10 cellular contexts compared by ENCODE assay signal in the genomic region with DNA sequence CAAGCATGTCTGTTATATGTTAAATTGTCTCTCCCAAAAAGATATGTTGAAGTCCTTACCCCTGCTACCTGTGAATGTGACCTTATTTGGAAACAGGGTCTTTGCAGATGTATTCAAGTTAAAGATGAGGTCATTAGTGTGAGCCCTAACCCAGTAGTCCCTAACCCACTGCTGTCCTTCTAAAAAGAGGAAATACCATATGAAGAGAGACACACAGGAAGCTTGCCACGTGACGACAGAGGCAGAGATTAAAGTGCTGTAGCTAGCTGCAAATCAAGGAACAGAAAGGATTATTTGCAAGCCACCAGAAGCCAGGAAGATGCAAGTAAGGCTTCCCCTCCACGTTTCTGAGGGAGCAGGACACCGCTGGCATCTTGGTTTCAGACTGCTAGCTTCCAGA.
DNase-seq lines count a peak whose midpoint lies in the region; ATAC-seq and TF ChIP-seq lines count a peak whose summit lies in the region.
"Had no signal": no experiment of that assay in that cellular context is flagged by ENCODE, and none has a peak within 500 bp of the region (broad histone marks: within the 10 kb centered on the region; RNA-seq: fewer than 3 reads in every experiment).

No MANE protein-coding gene starts in this region.

- peak in 3 of 4 donors; percentile 56 to 62 (median 58) for ATAC-seq in heart left ventricle

- H3K9me3 ChIP-seq in heart left ventricle = no peaks in the 10 kb centered on the region
- H3K9me3 ChIP-seq in HAP-1 = no peaks in the 10 kb centered on the region

- peak overlapping the region in 1 of 12 donors; percentile 1 for H3K27ac ChIP-seq in heart left ventricle

- TF ChIP-seq POLR2A in heart left ventricle (IDR thresholded peaks at IDR 0.05) = no peak

- H3K4me1 ChIP-seq in heart left ventricle (peaks cover 0 to 18% (median 0%) of the 10 kb centered on the region in 12 donors), HAP-1 (no peaks in the 10 kb centered on the region)

- 17 to 22% (median 20%) methylated on average over 4 of the region's 4 CpGs for WGBS in heart left ventricle, 4 donors

- intact Hi-C loops in heart left ventricle (cut with DNase I) = no loop called here

- no peak for TF ChIP-seq CTCF in heart left ventricle (IDR thresholded peaks at IDR 0.05)

- H3K27me3 ChIP-seq in heart left ventricle = peaks cover 0 to 4% (median 0%) of the 10 kb centered on the region in 9 donors
- H3K27me3 ChIP-seq in HAP-1 (ENCODE audit: low read depth) = 0 out of 2 replicates have a peak, but pooled peaks cover 5% of the 10 kb centered on the region

- H3K36me3 ChIP-seq in heart left ventricle (no peaks in the 10 kb centered on the region), HAP-1 (replicated peaks) (no peaks in the 10 kb centered on the region)

- in situ Hi-C loops in HAP-1 (cut with MboI; ENCODE audit: low sequenced_read_pairs) = no loop called here

- H3K4me3 ChIP-seq in heart left ventricle (no peak overlapping the region), HAP-1 (no peak overlapping the region)

- peak; percentile 9 for DNase-seq in stimulated activated CD4-positive, alpha-beta T cell treated with anti-CD3 and anti-CD28 coated beads, Interleukin-4, amount 100 ng/mL, for 24 hours
- DNase-seq in stimulated activated CD4-positive, alpha-beta T cell treated with anti-CD3 and anti-CD28 coated beads, Interleukin-2, amount 100 ng/mL, for 48 hours = no peak
- DNase-seq in NOMO-1 treated with dmso at 0.1 percent for 144 hours (lab: John Stamatoyannopoulos, UW; ENCODE audit: unreplicated experiment) (peak; percentile 69), heart left ventricle (peak in 4 of 5 donors; percentile 8 to 58 (median 26)), HAP-1 (ENCODE audit: low spot score in 2 of 2) (no peak), NCI-H2171 (lab: John Stamatoyannopoulos, UW) (no peak), HT-29 (ENCODE audit: low spot score) (no peak)
- no peak for DNase-seq in activated effector memory CD4-positive, alpha-beta T cell treated with anti-CD3 and anti-CD28 coated beads, Interleukin-2, amount 50 U/mL, for 16 hours
- DNase-seq: COR-L47, NCI-H446 had no signal

Comparison
In these comparisons a context has a peak if more than half of its experiments do, and no peak if none do; other contexts are left out.
1. DNase-seq: peak in stimulated activated CD4-positive, alpha-beta T cell treated with anti-CD3 and anti-CD28 coated beads, Interleukin-4, amount 100 ng/mL, for 24 hours (single experiment), NOMO-1 treated with dmso at 0.1 percent for 144 hours (single experiment) and heart left ventricle (4 of 5); none in stimulated activated CD4-positive, alpha-beta T cell treated with anti-CD3 and anti-CD28 coated beads, Interleukin-2, amount 100 ng/mL, for 48 hours (0 of 2), HAP-1 (0 of 2), NCI-H2171 (single experiment), activated effector memory CD4-positive, alpha-beta T cell treated with anti-CD3 and anti-CD28 coated beads, Interleukin-2, amount 50 U/mL, for 16 hours (single experiment) and HT-29 (single experiment).